In genomic region chr1:805310-805709, GRCh38 we compare ENCODE assay signal across 6 cellular contexts.
DNase-seq lines count a peak whose midpoint lies in the region; ATAC-seq, FAIRE-seq and TF ChIP-seq lines count a peak whose summit lies in the region.
"Not testable (repeated sequence)": the region's sequence is repeated elsewhere in the genome, so short reads cannot be mapped to it uniquely, and the experiment has no call there.

No MANE protein-coding gene starts in this region.

- 0% methylated on average over 4 of the region's 5 CpGs for WGBS in GM12878 (ENCODE audit: insufficient coverage, insufficient replicate concordance, low lambda C conversion rate, missing lambda C conversion rate)

- not testable (repeated sequence) for TF ChIP-seq CTCF in DND-41 (IDR thresholded peaks at IDR 0.05; ENCODE audit: borderline replicate concordance, extremely low read depth, low read length, poor library complexity, severe bottlenecking); OCI-LY1 (IDR thresholded peaks at IDR 0.05; ENCODE audit: low read length); WERI-Rb-1 (IDR thresholded peaks at IDR 0.05; ENCODE audit: low read depth, low read length); GM12878 (IDR thresholded peaks at IDR 0.05 in 2 of 3, conservative IDR thresholded peaks at IDR 0.05 in 1 of 3; ENCODE audit: control insufficient read depth in 2 of 3, extremely low read depth in 1 of 3, insufficient read depth in 1 of 3, low read depth in 3 of 3, low read length in 3 of 3)

- not testable (repeated sequence) for H3K27me3 Mint-ChIP-seq in memory B cell; stimulated activated memory B cell treated with anti-CD40 and anti-IgM and Interleukin-4, amounts not matched to agents 10 μg/mL and 1 μg/mL and 100 μg/mL, for 72 hours

- CTCF ChIA-PET in GM12878 (lab: Yijun Ruan, JAX) = not testable (repeated sequence)

- not testable (repeated sequence) for H3K4me1 ChIP-seq in DND-41 (ENCODE audit: insufficient read depth, low read length); GM12878 (ENCODE audit: control insufficient read depth, insufficient read depth, low read length)
- peaks cover 10% of the 10 kb centered on the region for H3K4me1 ChIP-seq in OCI-LY1 (ENCODE audit: insufficient read depth, low read length, severe bottlenecking)

- H3K4me1 Mint-ChIP-seq in memory B cell; stimulated activated memory B cell treated with anti-CD40 and anti-IgM and Interleukin-4, amounts not matched to agents 10 μg/mL and 1 μg/mL and 100 μg/mL, for 72 hours: not testable (repeated sequence)

- intact Hi-C loops in GM12878 (cut with micrococcal nuclease; ENCODE audit: unreplicated experiment) = not testable (repeated sequence)

- not testable (repeated sequence) for FAIRE-seq in GM12878 (lab: Jason Lieb, UNC)

- H3K4me3 Mint-ChIP-seq in memory B cell; stimulated activated memory B cell treated with anti-CD40 and anti-IgM and Interleukin-4, amounts not matched to agents 10 μg/mL and 1 μg/mL and 100 μg/mL, for 72 hours: not testable (repeated sequence)

- ATAC-seq in DND-41 (ENCODE audit: insufficient read depth, low read depth) (0 out of 3 replicates have a peak, but pooled peaks have one; percentile 35), GM12878 (peak; percentile 66), memory B cell (ENCODE audit: low read depth) (peak; percentile 70)
- peak; percentile 84 for ATAC-seq in stimulated activated memory B cell treated with anti-CD40 and anti-IgM and Interleukin-4, amounts not matched to agents 10 μg/mL and 1 μg/mL and 100 μg/mL, for 72 hours

- not testable (repeated sequence) for DNase-seq in DND-41; WERI-Rb-1; GM12878 (ENCODE audit: low read depth, low spot score); memory B cell (ENCODE audit: low spot score in 2 of 2)

- H3K79me2 ChIP-seq in DND-41 (ENCODE audit: insufficient read depth, low read length); OCI-LY1 (ENCODE audit: insufficient read depth, low read length); GM12878 (ENCODE audit: control insufficient read depth, insufficient read depth, low read length): not testable (repeated sequence)

- in situ Hi-C loops in GM12878 (cut with MboI) = not testable (repeated sequence)

- H3K9ac ChIP-seq in DND-41 (ENCODE audit: low read depth, low read length); OCI-LY1 (ENCODE audit: low read length); GM12878 (ENCODE audit: control insufficient read depth, insufficient read depth, low read length): not testable (repeated sequence)

- not testable (repeated sequence) for H3K4me3 ChIP-seq in DND-41 (ENCODE audit: low read depth in 1 of 2, low read length in 2 of 2); OCI-LY1 (ENCODE audit: low read depth, low read length, poor library complexity, severe bottlenecking); WERI-Rb-1 (ENCODE audit: low read depth, low read length); GM12878

- not testable (repeated sequence) for TF ChIP-seq POLR2A in GM12878 (IDR thresholded peaks at IDR 0.05; ENCODE audit: low read depth, low read length)

- TF ChIP-seq RAD21 in GM12878 (IDR thresholded peaks at IDR 0.05; ENCODE audit: insufficient read depth, low read depth, low read length) = not testable (repeated sequence)

- TF ChIP-seq EP300 in GM12878 (IDR thresholded peaks at IDR 0.05; ENCODE audit: borderline replicate concordance in 1 of 2, control insufficient read depth in 1 of 2, low read depth in 2 of 2, low read length in 2 of 2) = not testable (repeated sequence)

- not testable (repeated sequence) for H3K9me2 ChIP-seq in OCI-LY1 (ENCODE audit: low read depth, low read length)

- BruUV-seq in GM12878 (replicated peaks; lab: Mats Ljungman, UMichigan) = not testable (repeated sequence)

- H3K27ac Mint-ChIP-seq in memory B cell = peak overlapping the region; percentile 75
- H3K27ac Mint-ChIP-seq in stimulated activated memory B cell treated with anti-CD40 and anti-IgM and Interleukin-4, amounts not matched to agents 10 μg/mL and 1 μg/mL and 100 μg/mL, for 72 hours = not testable (repeated sequence)

- not testable (repeated sequence) for H3K9me3 Mint-ChIP-seq in memory B cell; stimulated activated memory B cell treated with anti-CD40 and anti-IgM and Interleukin-4, amounts not matched to agents 10 μg/mL and 1 μg/mL and 100 μg/mL, for 72 hours

- not testable (repeated sequence) for H2AFZ ChIP-seq in DND-41 (ENCODE audit: low read depth, low read length); OCI-LY1 (ENCODE audit: low read length); GM12878 (ENCODE audit: control insufficient read depth, low read depth, low read length)

- H3F3A ChIP-seq in OCI-LY1 (ENCODE audit: insufficient read depth, low read length) = not testable (repeated sequence)

- not testable (repeated sequence) for H3K27ac ChIP-seq in DND-41 (ENCODE audit: low read length); GM12878 (ENCODE audit: control insufficient read depth, insufficient read depth)
- peak overlapping the region; percentile 54 for H3K27ac ChIP-seq in OCI-LY1 (ENCODE audit: low read depth, low read length, poor library complexity, severe bottlenecking)
- H3K27ac ChIP-seq in WERI-Rb-1 = peak overlapping the region; percentile 30

- POLR2A ChIA-PET in GM12878 (lab: Charles Lee) = not testable (repeated sequence)

- H4K20me1 ChIP-seq in DND-41 (ENCODE audit: insufficient read depth, low read length); OCI-LY1 (ENCODE audit: insufficient read depth, low read length); GM12878 (ENCODE audit: control insufficient read depth, insufficient read depth): not testable (repeated sequence)

- H3K4me2 ChIP-seq in DND-41 (ENCODE audit: insufficient read depth, low read length); OCI-LY1 (ENCODE audit: low read length); GM12878 (ENCODE audit: control insufficient read depth, insufficient read depth): not testable (repeated sequence)

- RAD21 ChIA-PET in GM12878 (lab: Charles Lee; ENCODE audit: unreplicated experiment) = not testable (repeated sequence)

- SMC1A ChIA-PET in GM12878 (lab: Charles Lee; ENCODE audit: uncharacterized antibody, unreplicated experiment) = not testable (repeated sequence)

- not testable (repeated sequence) for H3K9me3 ChIP-seq in DND-41 (ENCODE audit: insufficient read depth, low read length, severe bottlenecking); OCI-LY1 (ENCODE audit: low read length); WERI-Rb-1 (ENCODE audit: severe bottlenecking); GM12878 (replicated peaks; ENCODE audit: control insufficient read depth, insufficient read depth, low read length)

- H3K36me3 Mint-ChIP-seq in memory B cell; stimulated activated memory B cell treated with anti-CD40 and anti-IgM and Interleukin-4, amounts not matched to agents 10 μg/mL and 1 μg/mL and 100 μg/mL, for 72 hours: not testable (repeated sequence)

- not testable (repeated sequence) for H3K27me3 ChIP-seq in DND-41 (ENCODE audit: insufficient read depth, low read length, poor library complexity); OCI-LY1 (ENCODE audit: insufficient read depth, low read length); WERI-Rb-1 (ENCODE audit: insufficient read depth, low read depth, severe bottlenecking); GM12878 (replicated peaks in 1 of 2; ENCODE audit: control insufficient read depth in 2 of 2, insufficient read depth in 2 of 2, low read length in 1 of 2)

- not testable (repeated sequence) for H3K36me3 ChIP-seq in DND-41 (ENCODE audit: insufficient read depth, low read length); OCI-LY1 (ENCODE audit: insufficient read depth, low read length); WERI-Rb-1; GM12878 (ENCODE audit: control insufficient read depth in 2 of 2, insufficient read depth in 2 of 2, low read length in 1 of 2)
